ENCODE assay signal across 15 cellular contexts in the genomic region with DNA sequence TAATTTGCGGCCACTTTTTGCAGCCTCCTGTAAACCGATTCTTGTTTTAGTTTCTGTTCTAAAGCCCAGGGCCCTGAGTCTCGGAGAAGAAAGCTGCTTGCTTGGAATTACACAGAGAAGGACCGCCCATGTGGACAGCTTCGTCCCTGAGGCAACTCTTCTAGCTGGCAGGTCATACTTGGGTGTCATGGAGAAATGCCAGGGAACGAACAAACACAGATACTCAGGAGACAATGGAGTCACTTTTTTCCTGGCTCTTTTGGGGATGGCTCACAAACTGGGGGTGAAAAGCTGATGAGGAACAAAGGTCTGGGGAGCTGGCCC. TPM values are rescaled to one million over a fixed set of nuclear protein-coding genes. Genes with fewer than 3 reads are reported as not detected.
DNase-seq lines count a peak whose midpoint lies in the region; ATAC-seq and TF ChIP-seq lines count a peak whose summit lies in the region.
"Had no signal": no experiment of that assay in that cellular context is flagged by ENCODE, and none has a peak within 500 bp of the region (broad histone marks: within the 10 kb centered on the region; RNA-seq: fewer than 3 reads in every experiment).

No MANE protein-coding gene starts in this region.

- H3K36me3 Mint-ChIP-seq in Caco-2 (ENCODE audit: insufficient read depth, unreplicated experiment) = no peaks in the 10 kb centered on the region
- H3K36me3 Mint-ChIP-seq in osteocyte (ENCODE audit: unreplicated experiment) = no peaks in the 10 kb centered on the region
- no peaks in the 10 kb centered on the region for H3K36me3 Mint-ChIP-seq in T-helper 2 cell treated with Interferon-gamma antibody and Interleukin-4, amounts not matched to agents 5 μg/mL and 100 μg/mL, for 36 hours (ENCODE audit: low read depth)
- H3K36me3 Mint-ChIP-seq: T-cell had no signal

- no peak overlapping the region for H3K4me3 ChIP-seq in Caco-2 (ENCODE audit: low read depth, low read length)
- 0 out of 2 replicates have a peak overlapping the region, but pooled peaks have one; percentile 2 for H3K4me3 ChIP-seq in WI38 (ENCODE audit: low read depth, low read length)

- H3K9me3 ChIP-seq in Caco-2 = no peaks in the 10 kb centered on the region

- TF ChIP-seq CTCF in Caco-2 (IDR thresholded peaks at IDR 0.05; ENCODE audit: insufficient read depth in 1 of 2, low read depth in 1 of 2, low read length in 1 of 2, severe bottlenecking in 1 of 2, unreplicated experiment in 1 of 2) (no peak), WI38 (IDR thresholded peaks at IDR 0.05; ENCODE audit: low read depth, low read length) (no peak), osteocyte (IDR thresholded peaks at IDR 0.05) (no peak)

- DNase-seq in Caco-2 (no peak), fibroblast of the conjunctiva (ENCODE audit: low read depth) (peak; percentile 13), osteocyte (ENCODE audit: extremely low spot score, unreplicated experiment) (no peak), NCI-H524 treated with DMSO at 0.1 percent for 48 hours (lab: John Stamatoyannopoulos, UW) (no peak)
- DNase-seq in activated naive CD4-positive, alpha-beta T cell (lab: John Stamatoyannopoulos, UW) = no peak
- no peak for DNase-seq in T-helper 2 cell treated with Interferon-gamma antibody and Interleukin-4, amounts not matched to agents 5 μg/mL and 100 μg/mL, for 36 hours (ENCODE audit: low spot score)
- DNase-seq: activated CD4-positive, alpha-beta T cell treated with anti-CD3 and anti-CD28 coated beads, Interleukin-2, amount 10 ng/mL, durations not matched to agents 7 days and 5 days; activated gamma-delta T cell treated with Interleukin-2 at 50 U/mL for 16 hours; glutamatergic neuron; left ventricle myocardium superior; NCI-H187; T-cell had no signal

- no peaks in the 10 kb centered on the region for H3K36me3 ChIP-seq in Caco-2 (ENCODE audit: control insufficient read depth, insufficient read depth, low read length)

- no peak overlapping the region for H3K4me3 Mint-ChIP-seq in Caco-2 (ENCODE audit: unreplicated experiment)
- H3K4me3 Mint-ChIP-seq in osteocyte (ENCODE audit: unreplicated experiment) = no peak overlapping the region
- H3K4me3 Mint-ChIP-seq in T-helper 2 cell treated with Interferon-gamma antibody and Interleukin-4, amounts not matched to agents 5 μg/mL and 100 μg/mL, for 36 hours = no peak overlapping the region
- H3K4me3 Mint-ChIP-seq: activated CD4-positive, alpha-beta T cell treated with anti-CD3 and anti-CD28 coated beads, Interleukin-2, amount 10 ng/mL, durations not matched to agents 7 days and 5 days; dendritic cell treated with granulocyte-macrophage colony-stimulating factor and Interleukin-4, amounts not matched to agents 40 ng/mL and 50 ng/mL, for 4 days; T-cell had no signal

- intact Hi-C loops in Caco-2 (cut with micrococcal nuclease; ENCODE audit: unreplicated experiment) = no loop called here

- no TSS peak for BruUV-seq in Caco-2 (replicated peaks; lab: Mats Ljungman, UMichigan)

- H3K4me1 Mint-ChIP-seq in Caco-2 (ENCODE audit: low read depth, unreplicated experiment) = peaks cover 31% of the 10 kb centered on the region
- peaks cover 10% of the 10 kb centered on the region for H3K4me1 Mint-ChIP-seq in osteocyte (ENCODE audit: unreplicated experiment)
- no peaks in the 10 kb centered on the region for H3K4me1 Mint-ChIP-seq in T-helper 2 cell treated with Interferon-gamma antibody and Interleukin-4, amounts not matched to agents 5 μg/mL and 100 μg/mL, for 36 hours (ENCODE audit: low read depth)
- H3K4me1 Mint-ChIP-seq: activated CD4-positive, alpha-beta T cell treated with anti-CD3 and anti-CD28 coated beads, Interleukin-2, amount 10 ng/mL, durations not matched to agents 7 days and 5 days; T-cell had no signal

- no peaks in the 10 kb centered on the region for H3K27me3 ChIP-seq in Caco-2 (replicated peaks; ENCODE audit: control insufficient read depth, insufficient read depth, low read length)

- H3K27me3 Mint-ChIP-seq in Caco-2 (ENCODE audit: insufficient read depth, unreplicated experiment) (no peaks in the 10 kb centered on the region), osteocyte (ENCODE audit: unreplicated experiment) (peaks cover 3% of the 10 kb centered on the region)
- no peaks in the 10 kb centered on the region for H3K27me3 Mint-ChIP-seq in T-helper 2 cell treated with Interferon-gamma antibody and Interleukin-4, amounts not matched to agents 5 μg/mL and 100 μg/mL, for 36 hours (ENCODE audit: low read depth)
- H3K27me3 Mint-ChIP-seq: activated CD4-positive, alpha-beta T cell treated with anti-CD3 and anti-CD28 coated beads, Interleukin-2, amount 10 ng/mL, durations not matched to agents 7 days and 5 days had no signal

- H3K9me3 Mint-ChIP-seq in Caco-2 (ENCODE audit: unreplicated experiment) (no peaks in the 10 kb centered on the region), osteocyte (ENCODE audit: unreplicated experiment) (no peaks in the 10 kb centered on the region)
- no peaks in the 10 kb centered on the region for H3K9me3 Mint-ChIP-seq in T-helper 2 cell treated with Interferon-gamma antibody and Interleukin-4, amounts not matched to agents 5 μg/mL and 100 μg/mL, for 36 hours
- H3K9me3 Mint-ChIP-seq: activated CD4-positive, alpha-beta T cell treated with anti-CD3 and anti-CD28 coated beads, Interleukin-2, amount 10 ng/mL, durations not matched to agents 7 days and 5 days; dendritic cell treated with granulocyte-macrophage colony-stimulating factor and Interleukin-4, amounts not matched to agents 40 ng/mL and 50 ng/mL, for 4 days; T-cell had no signal

- no peak for ATAC-seq in GM21526 (IDR thresholded peaks at IDR 0.05; ENCODE audit: low FRiP score, unreplicated experiment)
- ATAC-seq: left ventricle myocardium superior, T-cell had no signal

- H3K4me1 ChIP-seq in Caco-2 = peaks cover 40% of the 10 kb centered on the region

- peak overlapping the region; percentile 81 for H3K27ac Mint-ChIP-seq in Caco-2 (ENCODE audit: unreplicated experiment)
- peak overlapping the region; percentile 20 for H3K27ac Mint-ChIP-seq in osteocyte (ENCODE audit: unreplicated experiment)
- no peak overlapping the region for H3K27ac Mint-ChIP-seq in T-helper 2 cell treated with Interferon-gamma antibody and Interleukin-4, amounts not matched to agents 5 μg/mL and 100 μg/mL, for 36 hours
- H3K27ac Mint-ChIP-seq: activated CD4-positive, alpha-beta T cell treated with anti-CD3 and anti-CD28 coated beads, Interleukin-2, amount 10 ng/mL, durations not matched to agents 7 days and 5 days; dendritic cell treated with granulocyte-macrophage colony-stimulating factor and Interleukin-4, amounts not matched to agents 40 ng/mL and 50 ng/mL, for 4 days; T-cell had no signal

- POLR2A ChIA-PET in Caco-2 (lab: Charles Lee) = no interaction called here

- CTCF ChIA-PET in Caco-2 (lab: Charles Lee) = no interaction called here

RNA-seq across cellular contexts. Expression of a gene that starts 40.8 kb away (rescaled TPM):
- 105 and 115 TPM in 2 replicates for total RNA-seq in Caco-2 (2022)
- total RNA-seq in osteocyte = 19.2 and 23.0 TPM in 2 replicates

RNA-seq across cellular contexts. Expression of a gene that starts 59.9 kb away (rescaled TPM):
- total RNA-seq in Caco-2 (2022) = 0.70 and 0.95 TPM in 2 replicates
- total RNA-seq in osteocyte = 1.5 TPM in 1 of 2 replicates, not detected in the other
